In the genomic region with DNA sequence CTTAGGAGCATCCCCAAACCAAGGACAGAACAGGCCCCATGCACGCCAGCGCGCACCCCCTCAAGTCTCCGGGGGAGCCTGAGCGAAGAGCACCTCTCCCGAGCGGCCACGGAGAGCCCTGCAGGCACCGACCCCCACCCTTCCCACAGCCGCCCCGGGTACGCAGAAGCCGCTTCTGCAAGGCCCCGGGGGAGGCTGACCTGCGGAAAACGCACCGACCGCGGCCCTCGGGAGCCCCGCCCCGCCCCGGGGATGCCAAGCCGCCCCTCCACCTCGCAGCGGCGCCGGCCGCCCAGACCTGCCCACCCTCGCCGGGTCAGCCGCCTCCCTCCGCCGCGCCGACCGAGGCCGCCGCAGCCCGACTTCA, we compare ENCODE assay signal across 8 cellular contexts. TPM values are rescaled to one million over a fixed set of nuclear protein-coding genes. Genes with fewer than 3 reads are reported as not detected.
A peak's percentile ranks its signal among the peaks of the same experiment; 100 is the strongest.
DNase-seq lines count a peak whose midpoint lies in the region; ATAC-seq lines count a peak whose summit lies in the region.

No MANE protein-coding gene starts in this region.

- CTCF ChIA-PET in activated CD8-positive, alpha-beta T cell treated with anti-CD3 and anti-CD28 coated beads, Interleukin-2, amount 10 ng/mL, durations not matched to agents 7 days and 5 days (lab: Charles Lee): interaction anchor here (1.0 to 2.7 kb wide), 11 partner anchors 10 to 104 kb away, joined by 3 to 14 read pairs (median 4); a partner anchor contains a TSS

- no CpG with 5 or more reads among the region's 40 CpGs for WGBS in iPS DF 6.9 (ENCODE audit: insufficient coverage, insufficient read length)

- H3K27ac ChIP-seq in iPS DF 6.9 (ENCODE audit: low read length): no peak overlapping the region

- peak; percentile 61 for DNase-seq in activated CD8-positive, alpha-beta T cell treated with anti-CD3 and anti-CD28 coated beads, Interleukin-2, amount 10 ng/mL, durations not matched to agents 7 days and 5 days
- no peak for DNase-seq in iPS DF 6.9 (ENCODE audit: low read depth, low spot score)
- no peak for DNase-seq in stimulated activated CD4-positive, alpha-beta T cell treated with anti-CD3 and anti-CD28 coated beads, Interleukin-4, amount 100 ng/mL, for 1 hour
- DNase-seq in ureter (ENCODE audit: low spot score): no peak
- no peak for DNase-seq in UCSD-AML1 (lab: John Stamatoyannopoulos, UW; ENCODE audit: unreplicated experiment)

- no peaks in the 10 kb centered on the region for H3K27me3 ChIP-seq in iPS DF 6.9 (ENCODE audit: control insufficient read depth, insufficient read depth, low read length)

- H3K4me1 ChIP-seq in iPS DF 6.9 (ENCODE audit: control insufficient read depth, insufficient read depth, low read length): peaks cover 3% of the 10 kb centered on the region; the same call in 1 of the 2 replicates

- H3K9me3 Mint-ChIP-seq in activated CD8-positive, alpha-beta T cell treated with anti-CD3 and anti-CD28 coated beads, Interleukin-2, amount 10 ng/mL, durations not matched to agents 7 days and 5 days (ENCODE audit: insufficient read depth): no peaks in the 10 kb centered on the region
- H3K9me3 Mint-ChIP-seq in stimulated activated memory B cell treated with anti-CD40 and anti-IgM and Interleukin-4, amounts not matched to agents 10 μg/mL and 1 μg/mL and 100 μg/mL, for 72 hours: no peaks in the 10 kb centered on the region

- H3K9me3 ChIP-seq in iPS DF 6.9 (ENCODE audit: control insufficient read depth, insufficient read depth, low read length): no peaks in the 10 kb centered on the region

- ATAC-seq in GM18499 (IDR thresholded peaks at IDR 0.05; ENCODE audit: insufficient read depth, unreplicated experiment) (peak; percentile 7), HG02852 (IDR thresholded peaks at IDR 0.05; ENCODE audit: unreplicated experiment) (peak; percentile 39)
- ATAC-seq in activated CD8-positive, alpha-beta T cell treated with anti-CD3 and anti-CD28 coated beads, Interleukin-2, amount 10 ng/mL, durations not matched to agents 7 days and 5 days: no peak
- ATAC-seq in stimulated activated memory B cell treated with anti-CD40 and anti-IgM and Interleukin-4, amounts not matched to agents 10 μg/mL and 1 μg/mL and 100 μg/mL, for 72 hours: peak; percentile 72

- peak overlapping the region; percentile 59; the same call in 1 of the 2 replicates for H3K4me3 ChIP-seq in iPS DF 6.9 (ENCODE audit: low read length)

- H3K36me3 ChIP-seq in iPS DF 6.9 (ENCODE audit: control insufficient read depth, insufficient read depth, low read length): no peaks in the 10 kb centered on the region

- H3K27me3 Mint-ChIP-seq in activated CD8-positive, alpha-beta T cell treated with anti-CD3 and anti-CD28 coated beads, Interleukin-2, amount 10 ng/mL, durations not matched to agents 7 days and 5 days (ENCODE audit: low read depth): peaks cover 4% of the 10 kb centered on the region
- no peaks in the 10 kb centered on the region for H3K27me3 Mint-ChIP-seq in stimulated activated memory B cell treated with anti-CD40 and anti-IgM and Interleukin-4, amounts not matched to agents 10 μg/mL and 1 μg/mL and 100 μg/mL, for 72 hours

- POLR2A ChIA-PET in activated CD8-positive, alpha-beta T cell treated with anti-CD3 and anti-CD28 coated beads, Interleukin-2, amount 10 ng/mL, durations not matched to agents 7 days and 5 days (lab: Charles Lee): interaction anchor here (0.7 to 2.6 kb wide), 3 partner anchors 14 to 59 kb away, joined by 3 to 21 read pairs (median 8); a partner anchor contains a TSS

- H3K27ac Mint-ChIP-seq in activated CD8-positive, alpha-beta T cell treated with anti-CD3 and anti-CD28 coated beads, Interleukin-2, amount 10 ng/mL, durations not matched to agents 7 days and 5 days: peak overlapping the region; percentile 82
- peak overlapping the region; percentile 77 for H3K27ac Mint-ChIP-seq in stimulated activated memory B cell treated with anti-CD40 and anti-IgM and Interleukin-4, amounts not matched to agents 10 μg/mL and 1 μg/mL and 100 μg/mL, for 72 hours

- peaks cover 4% of the 10 kb centered on the region for H3K36me3 Mint-ChIP-seq in activated CD8-positive, alpha-beta T cell treated with anti-CD3 and anti-CD28 coated beads, Interleukin-2, amount 10 ng/mL, durations not matched to agents 7 days and 5 days (ENCODE audit: low read depth)
- peaks cover 15% of the 10 kb centered on the region for H3K36me3 Mint-ChIP-seq in stimulated activated memory B cell treated with anti-CD40 and anti-IgM and Interleukin-4, amounts not matched to agents 10 μg/mL and 1 μg/mL and 100 μg/mL, for 72 hours

- peak overlapping the region; percentile 87 for H3K4me3 Mint-ChIP-seq in activated CD8-positive, alpha-beta T cell treated with anti-CD3 and anti-CD28 coated beads, Interleukin-2, amount 10 ng/mL, durations not matched to agents 7 days and 5 days
- H3K4me3 Mint-ChIP-seq in stimulated activated memory B cell treated with anti-CD40 and anti-IgM and Interleukin-4, amounts not matched to agents 10 μg/mL and 1 μg/mL and 100 μg/mL, for 72 hours: peak overlapping the region; percentile 85

- H3K4me1 Mint-ChIP-seq in activated CD8-positive, alpha-beta T cell treated with anti-CD3 and anti-CD28 coated beads, Interleukin-2, amount 10 ng/mL, durations not matched to agents 7 days and 5 days (ENCODE audit: low read depth): peaks cover 17% of the 10 kb centered on the region
- H3K4me1 Mint-ChIP-seq in stimulated activated memory B cell treated with anti-CD40 and anti-IgM and Interleukin-4, amounts not matched to agents 10 μg/mL and 1 μg/mL and 100 μg/mL, for 72 hours: peaks cover 38% of the 10 kb centered on the region

RNA-seq across cellular contexts. Expression of a gene that starts 0.4 kb away (rescaled TPM):
- total RNA-seq in activated CD8-positive, alpha-beta T cell treated with anti-CD3 and anti-CD28 coated beads, Interleukin-2, amount 10 ng/mL, durations not matched to agents 7 days and 5 days: 10 to 100 TPM in 1 of 2 experiments, 1 to 10 TPM in 1; 8.9 to 10.7 TPM
- 32.0 TPM for total RNA-seq in ureter

RNA-seq across cellular contexts. Expression of a gene that starts 58.7 kb away (rescaled TPM):
- total RNA-seq in activated CD8-positive, alpha-beta T cell treated with anti-CD3 and anti-CD28 coated beads, Interleukin-2, amount 10 ng/mL, durations not matched to agents 7 days and 5 days: 10 to 100 TPM; 50.8 to 52.2 TPM
- 52.3 TPM for total RNA-seq in ureter
